Comparison of ENCODE assay signal across 8 cellular contexts in genomic region chr14:21734457-21735074, GRCh38.
DNase-seq lines count a peak whose midpoint lies in the region; ATAC-seq and TF ChIP-seq lines count a peak whose summit lies in the region.

No MANE protein-coding gene starts in this region.

- H3K27ac ChIP-seq in GM23338 (ENCODE audit: low read depth) = no peak overlapping the region
- H3K27ac ChIP-seq in right lobe of liver = no peak overlapping the region

- H3K9me3 ChIP-seq in NT2/D1 (ENCODE audit: insufficient read depth, low read length) = no peaks in the 10 kb centered on the region; the same call in 1 of the 2 replicates
- H3K9me3 ChIP-seq in right lobe of liver = no peaks in the 10 kb centered on the region

- peaks cover 7% of the 10 kb centered on the region; the same call in 1 of the 2 replicates for H3K4me1 ChIP-seq in GM23338 (ENCODE audit: insufficient read depth)
- no peaks in the 10 kb centered on the region for H3K4me1 ChIP-seq in NT2/D1 (ENCODE audit: insufficient read depth, insufficient read length)
- no peaks in the 10 kb centered on the region for H3K4me1 ChIP-seq in right lobe of liver

- TF ChIP-seq CTCF in GM23338 (conservative IDR thresholded peaks at IDR 0.05; ENCODE audit: low read depth in 2 of 2) (peak; percentile 69 to 95), right lobe of liver (IDR thresholded peaks at IDR 0.05) (peak; percentile 28 to 60 (median 56))

- H3K9me3 Mint-ChIP-seq in GM23338 = no peaks in the 10 kb centered on the region
- no peaks in the 10 kb centered on the region for H3K9me3 Mint-ChIP-seq in activated naive CD8-positive, alpha-beta T cell treated with anti-CD3 and anti-CD28 coated beads, Interleukin-2, amount 50 U/mL, for 24 hours

- no peak overlapping the region for H3K4me3 ChIP-seq in GM23338
- H3K4me3 ChIP-seq in NT2/D1 (ENCODE audit: insufficient read length, low read depth) = no peak overlapping the region
- H3K4me3 ChIP-seq in right lobe of liver = no peak overlapping the region

- H3K27ac Mint-ChIP-seq in GM23338 = no peak overlapping the region; the same call in 1 of the 2 replicates
- peak overlapping the region; percentile 18 for H3K27ac Mint-ChIP-seq in activated naive CD8-positive, alpha-beta T cell treated with anti-CD3 and anti-CD28 coated beads, Interleukin-2, amount 50 U/mL, for 24 hours

- DNase-seq in DMS 273 (lab: John Stamatoyannopoulos, UW; ENCODE audit: unreplicated experiment) (peak; percentile 79), DMS 273 treated with DMSO at 0.1 percent for 48 hours (lab: John Stamatoyannopoulos, UW) (no peak), GM23338 (ENCODE audit: low spot score) (peak; percentile 83), NT2/D1 (ENCODE audit: low read depth, low spot score) (peak; percentile 11), right lobe of liver (no peak)
- peak; percentile 28 for DNase-seq in activated naive CD8-positive, alpha-beta T cell treated with anti-CD3 and anti-CD28 coated beads, Interleukin-2, amount 50 U/mL, for 24 hours

- H3K36me3 ChIP-seq in GM23338 (ENCODE audit: insufficient read depth) (no peaks in the 10 kb centered on the region), NT2/D1 (ENCODE audit: insufficient read depth, insufficient read length, low read length) (no peaks in the 10 kb centered on the region), right lobe of liver (no peaks in the 10 kb centered on the region)

- H3K9ac ChIP-seq in NT2/D1 (ENCODE audit: insufficient read length, low read depth) = no peak overlapping the region

- H3K4me3 Mint-ChIP-seq in GM23338 = no peak overlapping the region
- H3K4me3 Mint-ChIP-seq in activated naive CD8-positive, alpha-beta T cell treated with anti-CD3 and anti-CD28 coated beads, Interleukin-2, amount 50 U/mL, for 24 hours = peak overlapping the region; percentile 64

- no peaks in the 10 kb centered on the region for H4K20me1 ChIP-seq in GM23338 (replicated peaks; ENCODE audit: insufficient read depth)

- H3K27me3 Mint-ChIP-seq in GM23338 (ENCODE audit: insufficient read depth, low read depth, poor library complexity) = peaks cover 3% of the 10 kb centered on the region
- peaks cover 30% of the 10 kb centered on the region for H3K27me3 Mint-ChIP-seq in activated naive CD8-positive, alpha-beta T cell treated with anti-CD3 and anti-CD28 coated beads, Interleukin-2, amount 50 U/mL, for 24 hours

- no peaks in the 10 kb centered on the region for H3K79me2 ChIP-seq in GM23338 (replicated peaks; ENCODE audit: insufficient read depth)

- H3K9me2 ChIP-seq in GM23338 (ENCODE audit: insufficient read depth) = no peaks in the 10 kb centered on the region

- 0 out of 2 replicates have a peak overlapping the region, but pooled peaks have one; percentile 3 for H2AFZ ChIP-seq in GM23338

- H3K27me3 ChIP-seq in GM23338 (ENCODE audit: insufficient read depth) (no peaks in the 10 kb centered on the region), NT2/D1 (ENCODE audit: insufficient read depth, insufficient read length) (no peaks in the 10 kb centered on the region), right lobe of liver (no peaks in the 10 kb centered on the region)

- intact Hi-C loops in right lobe of liver (cut with DNase I) = no loop called here

- no peaks in the 10 kb centered on the region for H3K36me3 Mint-ChIP-seq in GM23338 (ENCODE audit: low read depth)
- peaks cover 1% of the 10 kb centered on the region for H3K36me3 Mint-ChIP-seq in activated naive CD8-positive, alpha-beta T cell treated with anti-CD3 and anti-CD28 coated beads, Interleukin-2, amount 50 U/mL, for 24 hours (ENCODE audit: low read depth)

- ATAC-seq in GM23338 (peak; percentile 32; the same call in 1 of the 3 replicates), right lobe of liver (peak; percentile 52 to 62 (median 58)), GM18861 (IDR thresholded peaks at IDR 0.05; ENCODE audit: unreplicated experiment) (no peak), HG03097 (IDR thresholded peaks at IDR 0.05; ENCODE audit: low FRiP score, unreplicated experiment) (no peak)
- peak; percentile 16 for ATAC-seq in activated naive CD8-positive, alpha-beta T cell treated with anti-CD3 and anti-CD28 coated beads, Interleukin-2, amount 50 U/mL, for 24 hours

- WGBS in right lobe of liver (ENCODE audit: insufficient coverage, low coverage, low lambda C conversion rate, missing lambda C conversion rate) = 7% methylated on average over 7 of the region's 7 CpGs

- TF ChIP-seq POLR2A in right lobe of liver (IDR thresholded peaks at IDR 0.05) = no peak

- H3F3A ChIP-seq in GM23338 (replicated peaks; ENCODE audit: low read depth) = no peaks in the 10 kb centered on the region

- H3K4me2 ChIP-seq in GM23338 = no peak overlapping the region

- peaks cover 12% of the 10 kb centered on the region for H3K4me1 Mint-ChIP-seq in GM23338
- peaks cover 12% of the 10 kb centered on the region for H3K4me1 Mint-ChIP-seq in activated naive CD8-positive, alpha-beta T cell treated with anti-CD3 and anti-CD28 coated beads, Interleukin-2, amount 50 U/mL, for 24 hours

TF ChIP-seq in GM23338, 12 proteins besides CTCF, POLR2A, EP300 and RAD21 (continues in another document):
- no peak for TF ChIP-seq REST (IDR thresholded peaks at IDR 0.05; ENCODE audit: unreplicated experiment)
- no peak for TF ChIP-seq POLR2AphosphoS5 (IDR thresholded peaks at IDR 0.05; ENCODE audit: low read depth)
- TF ChIP-seq, protein P1, sequence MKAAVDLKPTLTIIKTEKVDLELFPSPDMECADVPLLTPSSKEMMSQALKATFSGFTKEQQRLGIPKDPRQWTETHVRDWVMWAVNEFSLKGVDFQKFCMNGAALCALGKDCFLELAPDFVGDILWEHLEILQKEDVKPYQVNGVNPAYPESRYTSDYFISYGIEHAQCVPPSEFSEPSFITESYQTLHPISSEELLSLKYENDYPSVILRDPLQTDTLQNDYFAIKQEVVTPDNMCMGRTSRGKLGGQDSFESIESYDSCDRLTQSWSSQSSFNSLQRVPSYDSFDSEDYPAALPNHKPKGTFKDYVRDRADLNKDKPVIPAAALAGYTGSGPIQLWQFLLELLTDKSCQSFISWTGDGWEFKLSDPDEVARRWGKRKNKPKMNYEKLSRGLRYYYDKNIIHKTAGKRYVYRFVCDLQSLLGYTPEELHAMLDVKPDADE (IDR thresholded peaks at IDR 0.05) = no peak
- no peak for TF ChIP-seq ZNF331 (CRISPR knock-in tag; IDR thresholded peaks at IDR 0.05; ENCODE audit: low read depth)

Comparison
In these comparisons a context has a peak if more than half of its experiments do, and no peak if none do; other contexts are left out.
1. DNase-seq: peak in DMS 273 (single experiment), GM23338 (single experiment), NT2/D1 (single experiment) and activated naive CD8-positive, alpha-beta T cell treated with anti-CD3 and anti-CD28 coated beads, Interleukin-2, amount 50 U/mL, for 24 hours (single experiment); none in DMS 273 treated with DMSO at 0.1 percent for 48 hours (single experiment) and right lobe of liver (0 of 3).
2. ATAC-seq: peak in GM23338 (single experiment), activated naive CD8-positive, alpha-beta T cell treated with anti-CD3 and anti-CD28 coated beads, Interleukin-2, amount 50 U/mL, for 24 hours (single experiment) and right lobe of liver (4 of 4); none in GM18861 (single experiment) and HG03097 (single experiment).